Comparison of ENCODE assay signal across 1 cellular context in genomic region chr10:102802920-102803534, GRCh38.
TF ChIP-seq lines count a peak whose summit lies in the region.

No MANE protein-coding gene starts in this region.

TF ChIP-seq in IMR-90, 13 proteins besides CTCF, POLR2A, EP300 and RAD21 (continued from another document):
- TF ChIP-seq RCOR1 (IDR thresholded peaks at IDR 0.05; ENCODE audit: insufficient replicate concordance, low read length): no peak
- peak; percentile 62; the same call in 1 of the 2 replicates for TF ChIP-seq FOS (IDR thresholded peaks at IDR 0.05; ENCODE audit: low read depth, low read length)
